Comparison of ENCODE assay signal across 23 cellular contexts in genomic region chr4:68021185-68021584, GRCh38. TPM values are rescaled to one million over a fixed set of nuclear protein-coding genes. Genes with fewer than 3 reads are reported as not detected.
DNase-seq lines count a peak whose midpoint lies in the region; ATAC-seq, FAIRE-seq and TF ChIP-seq lines count a peak whose summit lies in the region.
"Had no signal": no experiment of that assay in that cellular context is flagged by ENCODE, and none has a peak within 500 bp of the region (broad histone marks: within the 10 kb centered on the region; RNA-seq: fewer than 3 reads in every experiment).

No MANE protein-coding gene starts in this region.

- H3K4me1 ChIP-seq in astrocyte (ENCODE audit: insufficient read depth, low read length) (no peaks in the 10 kb centered on the region), keratinocyte (ENCODE audit: control insufficient read depth, extremely low read depth, insufficient read depth, low read length) (peaks cover 10% of the 10 kb centered on the region)

- peak overlapping the region; percentile 35 for H3K27ac Mint-ChIP-seq in astrocyte (ENCODE audit: unreplicated experiment)
- H3K27ac Mint-ChIP-seq: mesothelial cell of epicardium; nephron progenitor cell; progenitor cell of endocrine pancreas; stimulated activated memory B cell treated with anti-CD40 and anti-IgM and Interleukin-4, amounts not matched to agents 10 μg/mL and 1 μg/mL and 100 μg/mL, for 72 hours; type B pancreatic cell had no signal

- FAIRE-seq in astrocyte (lab: Jason Lieb, UNC), result no peak
- FAIRE-seq in keratinocyte (lab: Jason Lieb, UNC), result peak; percentile 91
- FAIRE-seq: H54 had no signal

- H3K36me3 Mint-ChIP-seq in astrocyte (ENCODE audit: low read depth, unreplicated experiment), result no peaks in the 10 kb centered on the region
- H3K36me3 Mint-ChIP-seq: mesothelial cell of epicardium; stimulated activated memory B cell treated with anti-CD40 and anti-IgM and Interleukin-4, amounts not matched to agents 10 μg/mL and 1 μg/mL and 100 μg/mL, for 72 hours; type B pancreatic cell had no signal

- H4K20me1 ChIP-seq in astrocyte (ENCODE audit: insufficient read depth, low read length) (no peaks in the 10 kb centered on the region), keratinocyte (ENCODE audit: control insufficient read depth, extremely low read depth, insufficient read depth, low read length) (no peaks in the 10 kb centered on the region)

- peaks cover 2% of the 10 kb centered on the region for H3K9me3 Mint-ChIP-seq in astrocyte (ENCODE audit: unreplicated experiment)
- H3K9me3 Mint-ChIP-seq: activated T-cell treated with anti-CD3 and anti-CD28 coated beads, Interleukin-2, amount 50 U/mL, for 4 hours; mesothelial cell of epicardium; nephron progenitor cell; stimulated activated memory B cell treated with anti-CD40 and anti-IgM and Interleukin-4, amounts not matched to agents 10 μg/mL and 1 μg/mL and 100 μg/mL, for 72 hours; type B pancreatic cell had no signal

- H3K9me1 ChIP-seq in keratinocyte (ENCODE audit: control insufficient read depth, extremely low read depth, insufficient read depth, low read length), result no peaks in the 10 kb centered on the region

- peak overlapping the region; percentile 14 for H3K4me2 ChIP-seq in astrocyte (ENCODE audit: low read length)
- H3K4me2 ChIP-seq in keratinocyte (ENCODE audit: control insufficient read depth, extremely low read depth, insufficient read depth, low read depth, low read length), result peak overlapping the region; percentile 42

- no peak overlapping the region for H3K9ac ChIP-seq in astrocyte (ENCODE audit: low read length)
- H3K9ac ChIP-seq in keratinocyte (ENCODE audit: control insufficient read depth, extremely low read depth, insufficient read depth, low read length), result no peak overlapping the region

- H3K27me3 Mint-ChIP-seq in astrocyte (ENCODE audit: low read depth, unreplicated experiment), result no peaks in the 10 kb centered on the region
- H3K27me3 Mint-ChIP-seq: central memory CD8-positive, alpha-beta T cell; progenitor cell of endocrine pancreas; stimulated activated memory B cell treated with anti-CD40 and anti-IgM and Interleukin-4, amounts not matched to agents 10 μg/mL and 1 μg/mL and 100 μg/mL, for 72 hours; type B pancreatic cell had no signal

- TF ChIP-seq CTCF in astrocyte (IDR thresholded peaks at IDR 0.05; ENCODE audit: insufficient read depth, low read depth, low read length), result no peak
- no peak for TF ChIP-seq CTCF in keratinocyte (optimal IDR thresholded peaks at IDR 0.05 in 1 of 3, IDR thresholded peaks at IDR 0.05 in 1 of 3, conservative IDR thresholded peaks at IDR 0.05 in 1 of 3; ENCODE audit: extremely low read depth in 1 of 3, insufficient read depth in 2 of 3, low read length in 3 of 3)

- H3K4me1 Mint-ChIP-seq in astrocyte (ENCODE audit: low read depth, unreplicated experiment), result peaks cover 8% of the 10 kb centered on the region
- H3K4me1 Mint-ChIP-seq: central memory CD8-positive, alpha-beta T cell; mesothelial cell of epicardium; stimulated activated memory B cell treated with anti-CD40 and anti-IgM and Interleukin-4, amounts not matched to agents 10 μg/mL and 1 μg/mL and 100 μg/mL, for 72 hours had no signal

- no peaks in the 10 kb centered on the region for H3K9me3 ChIP-seq in astrocyte (ENCODE audit: insufficient read depth, low read depth, low read length)
- H3K9me3 ChIP-seq in keratinocyte (ENCODE audit: control insufficient read depth, low read depth, low read length), result no peaks in the 10 kb centered on the region

- DNase-seq in EL, result peak; percentile 0
- DNase-seq in HS-5 (ENCODE audit: low read depth), result peak; percentile 18
- DNase-seq in astrocyte (ENCODE audit: low read depth), result peak; percentile 83
- DNase-seq in keratinocyte (ENCODE audit: low read depth, low spot score), result peak; percentile 58
- no peak for DNase-seq in activated CD8-positive, alpha-beta memory T cell treated with anti-CD3 and anti-CD28 coated beads, Interleukin-2, amount 50 U/mL, for 48 hours
- no peak for DNase-seq in cerebellum (ENCODE audit: low spot score)
- DNase-seq in GM19240 (ENCODE audit: insufficient read length, low spot score), result no peak
- DNase-seq: activated CD4-positive, alpha-beta T cell treated with anti-CD3 and anti-CD28 coated beads, Interleukin-2, amount 50 U/mL, for 48 hours; activated T-cell treated with anti-CD3 and anti-CD28 coated beads, Interleukin-2, amount 50 U/mL, for 4 hours; C1 segment of cervical spinal cord; effector CD8-positive, alpha-beta T cell; hypothalamus; left cardiac atrium; nephron progenitor cell had no signal

- H2AFZ ChIP-seq in astrocyte (ENCODE audit: low read depth, low read length), result no peak overlapping the region
- H2AFZ ChIP-seq in keratinocyte (ENCODE audit: control insufficient read depth, low read length), result no peak overlapping the region

- no peak overlapping the region for H3K4me3 Mint-ChIP-seq in astrocyte (ENCODE audit: unreplicated experiment)
- H3K4me3 Mint-ChIP-seq: activated T-cell treated with anti-CD3 and anti-CD28 coated beads, Interleukin-2, amount 50 U/mL, for 4 hours; central memory CD8-positive, alpha-beta T cell; mesothelial cell of epicardium; nephron progenitor cell; stimulated activated memory B cell treated with anti-CD40 and anti-IgM and Interleukin-4, amounts not matched to agents 10 μg/mL and 1 μg/mL and 100 μg/mL, for 72 hours; type B pancreatic cell had no signal

- no peak for ATAC-seq in HG03045 (IDR thresholded peaks at IDR 0.05; ENCODE audit: unreplicated experiment)
- ATAC-seq: activated T-cell treated with anti-CD3 and anti-CD28 coated beads, Interleukin-2, amount 50 U/mL, for 4 hours; left cardiac atrium; stimulated activated memory B cell treated with anti-CD40 and anti-IgM and Interleukin-4, amounts not matched to agents 10 μg/mL and 1 μg/mL and 100 μg/mL, for 72 hours had no signal

- H3K79me2 ChIP-seq in astrocyte (ENCODE audit: insufficient read depth, low read length), result no peaks in the 10 kb centered on the region
- H3K79me2 ChIP-seq in keratinocyte (ENCODE audit: control insufficient read depth, insufficient read depth, low read length), result no peaks in the 10 kb centered on the region

- dilution Hi-C loops in keratinocyte (cut with MboI; ENCODE audit: extremely low pct_ligation_motif_present, low sequenced_read_pairs), result no loop called here

- H3K27me3 ChIP-seq in astrocyte (ENCODE audit: insufficient read depth, low read length) (no peaks in the 10 kb centered on the region), keratinocyte (ENCODE audit: control insufficient read depth, extremely low read depth, insufficient read depth, low read length) (no peaks in the 10 kb centered on the region)

- no peaks in the 10 kb centered on the region for H3K36me3 ChIP-seq in astrocyte (ENCODE audit: insufficient read depth, low read length)
- no peaks in the 10 kb centered on the region for H3K36me3 ChIP-seq in keratinocyte (ENCODE audit: control insufficient read depth in 2 of 2, extremely low read depth in 1 of 2, insufficient read depth in 2 of 2, low read length in 2 of 2)

- H3K4me3 ChIP-seq in astrocyte (ENCODE audit: insufficient read depth, low read depth, low read length) (no peak overlapping the region), keratinocyte (ENCODE audit: control insufficient read depth in 2 of 3, extremely low read depth in 1 of 3, insufficient read depth in 2 of 3, low read depth in 1 of 3, low read length in 3 of 3) (no peak overlapping the region)

- H3K27ac ChIP-seq in astrocyte (ENCODE audit: low read depth, low read length) (no peak overlapping the region), keratinocyte (ENCODE audit: control insufficient read depth, insufficient read depth, low read length) (no peak overlapping the region)

RNA-seq across cellular contexts. Expression of gene TMPRSS11A, which starts 57.9 kb away (rescaled TPM):
- total RNA-seq in astrocyte (not detected in 2 replicates), cerebellum (not detected)
- polyA plus RNA-seq in keratinocyte, result 0.03 to 0.10 TPM in 2 of 3 replicates, not detected in the other
- polyA plus RNA-seq in keratinocyte (2011; ENCODE audit: low read depth), result 0.44 TPM
- 0.03 TPM in 1 of 2 replicates, not detected in the other for polyA plus RNA-seq in keratinocyte (2011; cell fraction: cytosol; rRNA removed)
- polyA plus RNA-seq in keratinocyte (2011; cell fraction: nucleus; rRNA removed), result 0.08 and 0.24 TPM in 2 replicates
- not detected in 2 replicates for polyA plus RNA-seq in keratinocyte (2012; ENCODE audit: low replicate concordance)
- not detected in 3 replicates for polyA minus RNA-seq in keratinocyte
- not detected for polyA minus RNA-seq in keratinocyte (2011; cell fraction: cytosol; rRNA and poly(A)+ RNA removed)
- polyA minus RNA-seq in keratinocyte (2011; cell fraction: nucleus; rRNA and poly(A)+ RNA removed), result not detected in 2 replicates
- total RNA-seq: activated T-cell treated with anti-CD3 and anti-CD28 coated beads, Interleukin-2, amount 50 U/mL, for 4 hours; fibroblast of villous mesenchyme; left cardiac atrium; NCI-H460; progenitor cell of endocrine pancreas had no signal

Comparison
In these comparisons a context has a peak if more than half of its experiments do, and no peak if none do; other contexts are left out.
1. DNase-seq: peak in EL (single experiment), HS-5 (single experiment), astrocyte (single experiment) and keratinocyte (single experiment); none in activated CD8-positive, alpha-beta memory T cell treated with anti-CD3 and anti-CD28 coated beads, Interleukin-2, amount 50 U/mL, for 48 hours (single experiment), cerebellum (single experiment) and GM19240 (single experiment).